ENCODE assay signal across 19 cellular contexts in genomic region chr17:66250686-66251085, GRCh38. TPM values are rescaled to one million over a fixed set of nuclear protein-coding genes. Genes with fewer than 3 reads are reported as not detected.
DNase-seq lines count a peak whose midpoint lies in the region; ATAC-seq and TF ChIP-seq lines count a peak whose summit lies in the region.
"Had no signal": no experiment of that assay in that cellular context is flagged by ENCODE, and none has a peak within 500 bp of the region (broad histone marks: within the 10 kb centered on the region; RNA-seq: fewer than 3 reads in every experiment).

No MANE protein-coding gene starts in this region.

- POLR2A ChIA-PET in CD4-positive, alpha-beta T cell (lab: Charles Lee): no interaction called here
- POLR2A ChIA-PET in HEK293 (lab: Yijun Ruan, JAX): no interaction called here

- TF ChIP-seq CTCF in CD4-positive, alpha-beta T cell (IDR thresholded peaks at IDR 0.05): no peak
- no peak for TF ChIP-seq CTCF in HEK293 (tag by site-specific recombination; IDR thresholded peaks at IDR 0.05)
- TF ChIP-seq CTCF in VCaP (conservative IDR thresholded peaks at IDR 0.05): no peak
- TF ChIP-seq CTCF in fibroblast of villous mesenchyme (IDR thresholded peaks at IDR 0.05; ENCODE audit: insufficient read depth, low read depth, low read length): no peak
- TF ChIP-seq CTCF in dorsolateral prefrontal cortex (IDR thresholded peaks at IDR 0.05 in 54 of 56, conservative IDR thresholded peaks at IDR 0.05 in 2 of 56; ENCODE audit: low read depth in 1 of 56, partially characterized antibody in 56 of 56): no peak

- no peak for DNase-seq in CD4-positive, alpha-beta T cell
- DNase-seq in fibroblast of villous mesenchyme (ENCODE audit: low read depth): peak; percentile 43
- no peak for DNase-seq in dorsolateral prefrontal cortex
- DNase-seq in LoVo (ENCODE audit: low spot score): no peak
- DNase-seq in stimulated activated naive CD8-positive, alpha-beta T cell treated with anti-CD3 and anti-CD28 coated beads, Interleukin-15, amount 100 ng/mL, for 72 hours: no peak
- DNase-seq: BE2C; Caco-2; CD8-positive, alpha-beta T cell; DMS153; DND-41; H7; HCEC 1CT had no signal

- H3K36me3 ChIP-seq in HEK293 (ENCODE audit: control insufficient read depth in 2 of 2, insufficient read depth in 1 of 2, low read length in 2 of 2): no peaks in the 10 kb centered on the region
- H3K36me3 ChIP-seq: BE2C; BLaER1 treated with 17β-estradiol and CSF1 and Interleukin-3, amounts not matched to agents 10 nM and 100 nM had no signal

- H3K4me1 ChIP-seq in HEK293 (ENCODE audit: control insufficient read depth, insufficient read depth, low read length): peaks cover 6% of the 10 kb centered on the region

- H3K4me1 Mint-ChIP-seq in CD4-positive, alpha-beta T cell (ENCODE audit: low read depth): peaks cover 34% of the 10 kb centered on the region
- H3K4me1 Mint-ChIP-seq in stimulated activated naive CD8-positive, alpha-beta T cell treated with anti-CD3 and anti-CD28 coated beads, Interleukin-15, amount 100 ng/mL, for 72 hours: peaks cover 21% of the 10 kb centered on the region

- CTCF ChIA-PET in CD4-positive, alpha-beta T cell (lab: Charles Lee): no interaction called here
- CTCF ChIA-PET in HEK293 (lab: Yijun Ruan, JAX): interaction anchor here (0.6 to 0.7 kb wide), 3 partner anchors 54 to 423 kb away, joined by 4 to 5 read pairs (median 4); no protein-coding TSS in a partner anchor

- peak overlapping the region; percentile 7 for H3K27ac Mint-ChIP-seq in CD4-positive, alpha-beta T cell
- H3K27ac Mint-ChIP-seq in stimulated activated naive CD8-positive, alpha-beta T cell treated with anti-CD3 and anti-CD28 coated beads, Interleukin-15, amount 100 ng/mL, for 72 hours: no peak overlapping the region
- H3K27ac Mint-ChIP-seq: CD14-positive monocyte; CD8-positive, alpha-beta T cell had no signal

- H3K4me3 Mint-ChIP-seq in CD4-positive, alpha-beta T cell: peak overlapping the region; percentile 12
- no peak overlapping the region for H3K4me3 Mint-ChIP-seq in stimulated activated naive CD8-positive, alpha-beta T cell treated with anti-CD3 and anti-CD28 coated beads, Interleukin-15, amount 100 ng/mL, for 72 hours
- H3K4me3 Mint-ChIP-seq: CD14-positive monocyte; CD8-positive, alpha-beta T cell had no signal

- no peaks in the 10 kb centered on the region for H3K9me3 ChIP-seq in CD4-positive, alpha-beta T cell (ENCODE audit: control insufficient read depth, low read length)
- H3K9me3 ChIP-seq in HEK293 (ENCODE audit: control insufficient read depth, insufficient read depth, low read depth, low read length): no peaks in the 10 kb centered on the region
- H3K9me3 ChIP-seq: BE2C; BLaER1 treated with 17β-estradiol and CSF1 and Interleukin-3, amounts not matched to agents 10 nM and 100 nM; Caco-2 had no signal

- intact Hi-C loops in CD4-positive, alpha-beta T cell (cut with DNase I, micrococcal nuclease): loop anchor here in 1 of 2 experiments (2.0 kb wide), 1 partner anchor 48 kb away; no protein-coding TSS in a partner anchor
- intact Hi-C loops in dorsolateral prefrontal cortex (cut with DNase I): loop anchor here in 1 of 2 donors (5.0 kb wide), 1 partner anchor 652 kb away; no protein-coding TSS in a partner anchor

- no peaks in the 10 kb centered on the region for H3K36me3 Mint-ChIP-seq in CD4-positive, alpha-beta T cell (ENCODE audit: low read depth)
- H3K36me3 Mint-ChIP-seq: CD14-positive monocyte; CD8-positive, alpha-beta T cell had no signal

- no peaks in the 10 kb centered on the region for H3K9me3 Mint-ChIP-seq in CD4-positive, alpha-beta T cell
- no peaks in the 10 kb centered on the region for H3K9me3 Mint-ChIP-seq in stimulated activated naive CD8-positive, alpha-beta T cell treated with anti-CD3 and anti-CD28 coated beads, Interleukin-15, amount 100 ng/mL, for 72 hours
- H3K9me3 Mint-ChIP-seq: CD8-positive, alpha-beta T cell had no signal

- H3K27ac ChIP-seq in CD4-positive, alpha-beta T cell (ENCODE audit: low read depth, low read length): no peak overlapping the region
- peak overlapping the region; percentile 50; the same call in 1 of the 2 replicates for H3K27ac ChIP-seq in HEK293 (ENCODE audit: extremely low read depth, low read depth, low read length)
- peak overlapping the region; percentile 32 for H3K27ac ChIP-seq in VCaP
- H3K27ac ChIP-seq in dorsolateral prefrontal cortex: no peak overlapping the region
- H3K27ac ChIP-seq: 22Rv1; BLaER1 treated with 17β-estradiol and CSF1 and Interleukin-3, amounts not matched to agents 10 nM and 100 nM had no signal

- no peaks in the 10 kb centered on the region for H3K27me3 Mint-ChIP-seq in CD4-positive, alpha-beta T cell
- H3K27me3 Mint-ChIP-seq in stimulated activated naive CD8-positive, alpha-beta T cell treated with anti-CD3 and anti-CD28 coated beads, Interleukin-15, amount 100 ng/mL, for 72 hours: no peaks in the 10 kb centered on the region

- H3K4me3 ChIP-seq in HEK293 (ENCODE audit: low read depth, low read length) (no peak overlapping the region), fibroblast of villous mesenchyme (ENCODE audit: low read depth, low read length) (no peak overlapping the region), dorsolateral prefrontal cortex (no peak overlapping the region)
- H3K4me3 ChIP-seq: BLaER1 treated with 17β-estradiol and CSF1 and Interleukin-3, amounts not matched to agents 10 nM and 100 nM had no signal

- no peaks in the 10 kb centered on the region for H3K27me3 ChIP-seq in CD4-positive, alpha-beta T cell (ENCODE audit: control insufficient read depth, insufficient read depth, low read length)
- H3K27me3 ChIP-seq in dorsolateral prefrontal cortex: no peaks in the 10 kb centered on the region
- H3K27me3 ChIP-seq: BE2C; BLaER1 treated with 17β-estradiol and CSF1 and Interleukin-3, amounts not matched to agents 10 nM and 100 nM had no signal

- no peak for ATAC-seq in CD4-positive, alpha-beta T cell (ENCODE audit: poor library complexity)
- ATAC-seq in stimulated activated naive CD8-positive, alpha-beta T cell treated with anti-CD3 and anti-CD28 coated beads, Interleukin-15, amount 100 ng/mL, for 72 hours: no peak
- ATAC-seq in HG02870 (IDR thresholded peaks at IDR 0.05; ENCODE audit: unreplicated experiment): no peak
- ATAC-seq: CD8-positive, alpha-beta T cell had no signal

TF ChIP-seq in HEK293, 187 proteins besides CTCF, POLR2A, EP300 and RAD21:
- TF ChIP-seq ZNF426 (tag by site-specific recombination; IDR thresholded peaks at IDR 0.05): no peak
- TF ChIP-seq, protein P1, sequence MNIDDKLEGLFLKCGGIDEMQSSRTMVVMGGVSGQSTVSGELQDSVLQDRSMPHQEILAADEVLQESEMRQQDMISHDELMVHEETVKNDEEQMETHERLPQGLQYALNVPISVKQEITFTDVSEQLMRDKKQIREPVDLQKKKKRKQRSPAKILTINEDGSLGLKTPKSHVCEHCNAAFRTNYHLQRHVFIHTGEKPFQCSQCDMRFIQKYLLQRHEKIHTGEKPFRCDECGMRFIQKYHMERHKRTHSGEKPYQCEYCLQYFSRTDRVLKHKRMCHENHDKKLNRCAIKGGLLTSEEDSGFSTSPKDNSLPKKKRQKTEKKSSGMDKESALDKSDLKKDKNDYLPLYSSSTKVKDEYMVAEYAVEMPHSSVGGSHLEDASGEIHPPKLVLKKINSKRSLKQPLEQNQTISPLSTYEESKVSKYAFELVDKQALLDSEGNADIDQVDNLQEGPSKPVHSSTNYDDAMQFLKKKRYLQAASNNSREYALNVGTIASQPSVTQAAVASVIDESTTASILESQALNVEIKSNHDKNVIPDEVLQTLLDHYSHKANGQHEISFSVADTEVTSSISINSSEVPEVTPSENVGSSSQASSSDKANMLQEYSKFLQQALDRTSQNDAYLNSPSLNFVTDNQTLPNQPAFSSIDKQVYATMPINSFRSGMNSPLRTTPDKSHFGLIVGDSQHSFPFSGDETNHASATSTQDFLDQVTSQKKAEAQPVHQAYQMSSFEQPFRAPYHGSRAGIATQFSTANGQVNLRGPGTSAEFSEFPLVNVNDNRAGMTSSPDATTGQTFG (tag by site-specific recombination; IDR thresholded peaks at IDR 0.05; ENCODE audit: borderline replicate concordance): no peak

RNA-seq across cellular contexts. Expression of gene APOH, which starts 21.5 kb away (rescaled TPM):
- not detected for total RNA-seq in CD4-positive, alpha-beta T cell
- total RNA-seq in fibroblast of villous mesenchyme (not detected in 2 replicates), dorsolateral prefrontal cortex (not detected)
- total RNA-seq: CD8-positive, alpha-beta T cell; H1; H7 had no signal

RNA-seq across cellular contexts. Expression of gene PRKCA, which starts 51.7 kb away (rescaled TPM):
- total RNA-seq in CD4-positive, alpha-beta T cell: 10 to 100 TPM; 84.8 to 88.6 TPM
- total RNA-seq in fibroblast of villous mesenchyme: 50.9 and 60.5 TPM in 2 replicates
- 100 to 1,000 TPM in 119 of 120 experiments, 10 to 100 TPM in 1; 90.6 to 208 (median 152) TPM for total RNA-seq in dorsolateral prefrontal cortex

RNA-seq across cellular contexts. Expression of gene CEP112, which starts 58.8 kb away (rescaled TPM):
- total RNA-seq in CD4-positive, alpha-beta T cell: 1 to 10 TPM; 1.6 to 2.2 TPM
- total RNA-seq in fibroblast of villous mesenchyme (8.1 and 10.8 TPM in 2 replicates), dorsolateral prefrontal cortex (10 to 100 TPM; 16.4 to 52.9 (median 30.2) TPM)

Comparison
In these comparisons a context has a peak if more than half of its experiments do, and no peak if none do; other contexts are left out.
1. H3K27ac ChIP-seq: peak in HEK293 (single experiment) and VCaP (single experiment); none in CD4-positive, alpha-beta T cell (single experiment) and dorsolateral prefrontal cortex (0 of 59).